In the genomic region with DNA sequence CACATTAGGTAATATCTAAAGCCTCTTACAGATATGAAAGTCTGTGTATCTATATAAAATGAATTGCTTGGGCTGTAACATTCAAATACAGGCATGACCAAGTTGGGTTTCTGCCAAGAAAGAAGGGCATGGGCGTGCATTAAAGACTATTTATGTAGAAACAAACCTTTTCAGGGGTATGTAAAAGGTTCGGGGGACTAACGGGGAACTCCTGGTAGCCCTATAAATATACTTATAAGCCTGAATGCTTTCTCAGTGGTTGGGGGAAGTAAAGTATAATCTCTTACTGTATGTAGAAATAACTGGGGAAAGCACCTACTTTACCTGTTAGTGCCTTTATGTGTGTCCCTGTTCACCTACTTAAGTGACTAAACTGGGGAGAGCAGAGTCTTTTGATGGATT, we compare ENCODE assay signal across 12 cellular contexts.
A peak's percentile ranks its signal among the peaks of the same experiment; 100 is the strongest.
DNase-seq lines count a peak whose midpoint lies in the region; ATAC-seq and TF ChIP-seq lines count a peak whose summit lies in the region.
"Had no signal": no experiment of that assay in that cellular context is flagged by ENCODE, and none has a peak within 500 bp of the region (broad histone marks: within the 10 kb centered on the region; RNA-seq: fewer than 3 reads in every experiment).

No MANE protein-coding gene starts in this region.

- in situ Hi-C loops in Panc1 (cut with HindIII; ENCODE audit: low pct_unique_long_range_greater_than_20kb, low sequenced_read_pairs) = no loop called here

- POLR2A ChIA-PET in A673 (lab: Charles Lee; ENCODE audit: low non-redundant PET) = no interaction called here
- POLR2A ChIA-PET in Panc1 (lab: Charles Lee) = no interaction called here

- H3K4me3 ChIP-seq in A673 (ENCODE audit: low read depth, low read length, poor library complexity, severe bottlenecking) (no peak overlapping the region), Panc1 (ENCODE audit: low read depth in 2 of 2, low read length in 2 of 2) (no peak overlapping the region), coronary artery (no peak overlapping the region)
- H3K4me3 ChIP-seq: BLaER1 had no signal

- no peaks in the 10 kb centered on the region for H3K27me3 ChIP-seq in A673 (replicated peaks; ENCODE audit: insufficient read depth, low read depth, low read length, poor library complexity)
- H3K27me3 ChIP-seq in Panc1 (ENCODE audit: control insufficient read depth, insufficient read depth, low read length) = no peaks in the 10 kb centered on the region
- H3K27me3 ChIP-seq: BLaER1 had no signal

- BruUV-seq in A673 (replicated peaks; lab: Mats Ljungman, UMichigan) (no TSS peak), Panc1 (replicated peaks; lab: Mats Ljungman, UMichigan) (no TSS peak)

- H3K27ac ChIP-seq in A673 (ENCODE audit: low read depth, low read length, poor library complexity, severe bottlenecking) (peak overlapping the region; percentile 70), Panc1 (ENCODE audit: low read length) (peak overlapping the region; percentile 72), coronary artery (no peak overlapping the region)
- H3K27ac ChIP-seq: BLaER1, epithelial cell of prostate had no signal

- intact Hi-C loops in A673 (cut with micrococcal nuclease; ENCODE audit: unreplicated experiment) = loop anchor here (5.0 kb wide), 1 partner anchor 69 kb away; no protein-coding TSS in a partner anchor
- intact Hi-C loops in Panc1 (cut with micrococcal nuclease; ENCODE audit: unreplicated experiment) = loop anchor here (10.0 kb wide), 1 partner anchor 47 kb away; no protein-coding TSS in a partner anchor

- H3K36me3 ChIP-seq in A673 (ENCODE audit: insufficient read depth, low read length, poor library complexity, severe bottlenecking) (no peaks in the 10 kb centered on the region), Panc1 (ENCODE audit: control insufficient read depth, insufficient read depth, low read length) (no peaks in the 10 kb centered on the region)
- H3K36me3 ChIP-seq: BLaER1 had no signal

- CTCF ChIA-PET in A673 (lab: Charles Lee) = no interaction called here
- CTCF ChIA-PET in Panc1 (lab: Charles Lee) = no interaction called here

- H3K9me3 ChIP-seq in A673 (ENCODE audit: low read depth, low read length, poor library complexity, severe bottlenecking) (no peaks in the 10 kb centered on the region), Panc1 (ENCODE audit: control insufficient read depth, insufficient read depth, low read depth, low read length) (peaks cover 2% of the 10 kb centered on the region; the same call in 1 of the 2 replicates)
- H3K9me3 ChIP-seq: BLaER1 had no signal

- TF ChIP-seq CTCF in A673 (conservative IDR thresholded peaks at IDR 0.05; ENCODE audit: low read depth, low read length) (no peak), Panc1 (IDR thresholded peaks at IDR 0.05) (no peak), coronary artery (IDR thresholded peaks at IDR 0.05) (no peak)

- DNase-seq in A673 (ENCODE audit: low spot score) (no peak), Panc1 (ENCODE audit: low read depth, low spot score) (no peak), NCI-H1417 treated with DMSO at 0.1 percent for 48 hours (lab: John Stamatoyannopoulos, UW) (no peak), NCI-H1436 (lab: John Stamatoyannopoulos, UW) (no peak), coronary artery (ENCODE audit: low spot score) (no peak)
- no peak for DNase-seq in activated CD8-positive, alpha-beta memory T cell treated with anti-CD3 and anti-CD28 coated beads, Interleukin-2, amount 50 U/mL, for 4 hours
- DNase-seq: mesenchymal stem cell, PC-3 had no signal

- H3K4me1 ChIP-seq in A673 (ENCODE audit: insufficient read depth, low read length, poor library complexity, severe bottlenecking) (peaks cover 42% of the 10 kb centered on the region), Panc1 (ENCODE audit: control insufficient read depth, insufficient read depth, low read length) (peaks cover 15% of the 10 kb centered on the region)

- ATAC-seq in GM19025 (IDR thresholded peaks at IDR 0.05; ENCODE audit: low read depth, unreplicated experiment) (peak; percentile 96), HG02884 (IDR thresholded peaks at IDR 0.05; ENCODE audit: unreplicated experiment) (peak; percentile 97), Panc1 (no peak)
- ATAC-seq: PC-3 had no signal

Comparison
In these comparisons a context has a peak if more than half of its experiments do, and no peak if none do; other contexts are left out.
1. H3K27ac ChIP-seq: peak in A673 (single experiment) and Panc1 (single experiment); none in coronary artery (0 of 2).